Comparison of ENCODE assay signal across 1 cellular context in genomic region chr3:140941434-140942220, GRCh38.
TF ChIP-seq lines count a peak whose summit lies in the region.

Gene SLC25A36 (plus strand): TSS chr3:140941836. CDS start chr3:140942055, 219 bp downstream.

TF ChIP-seq in K562, 482 proteins besides CTCF, POLR2A, EP300 and RAD21 (continued from another document and continues in another):
- peak; percentile 61; the same call in 1 of the 2 replicates for TF ChIP-seq ETS1 (conservative IDR thresholded peaks at IDR 0.05; ENCODE audit: control insufficient read depth, low read depth, low read length)
- TF ChIP-seq THRA (IDR thresholded peaks at IDR 0.05), result no peak
- peak; percentile 94 for TF ChIP-seq FOXK1 (CRISPR knock-in tag; IDR thresholded peaks at IDR 0.05; ENCODE audit: borderline replicate concordance)
- no peak for TF ChIP-seq ZNF133 (CRISPR knock-in tag; IDR thresholded peaks at IDR 0.05)
- peak; percentile 88 for TF ChIP-seq EP400 (IDR thresholded peaks at IDR 0.05)
- no peak for TF ChIP-seq HDAC6 (IDR thresholded peaks at IDR 0.05; ENCODE audit: low read depth, low read length)
- no peak for TF ChIP-seq ZNF384 (IDR thresholded peaks at IDR 0.05; ENCODE audit: low read depth, low read length)
- TF ChIP-seq ATF1 (CRISPR knock-in tag; IDR thresholded peaks at IDR 0.05), result peak; percentile 89
- peak; percentile 100 for TF ChIP-seq ATF1 (tag; IDR thresholded peaks at IDR 0.05)
- no peak for TF ChIP-seq CEBPZ (IDR thresholded peaks at IDR 0.05; ENCODE audit: borderline replicate concordance, low read depth, low read length)
- TF ChIP-seq MAX (CRISPR knock-in tag; IDR thresholded peaks at IDR 0.05), result peak; percentile 100
- TF ChIP-seq ZNF408 (CRISPR knock-in tag; IDR thresholded peaks at IDR 0.05; ENCODE audit: low read depth), result no peak
- TF ChIP-seq ESRRB (CRISPR knock-in tag; IDR thresholded peaks at IDR 0.05; ENCODE audit: borderline replicate concordance), result no peak
- no peak for TF ChIP-seq MTF1 (CRISPR knock-in tag; IDR thresholded peaks at IDR 0.05; ENCODE audit: borderline replicate concordance)
- TF ChIP-seq ADNP (tag; IDR thresholded peaks at IDR 0.05), result no peak
- peak; percentile 13 for TF ChIP-seq PCBP1 (IDR thresholded peaks at IDR 0.05; ENCODE audit: low read depth, low read length, poor library complexity, severe bottlenecking)
- no peak for TF ChIP-seq MTA2 (IDR thresholded peaks at IDR 0.05; ENCODE audit: low read depth)
- peak; percentile 70 for TF ChIP-seq TAF9B (IDR thresholded peaks at IDR 0.05; ENCODE audit: partially characterized antibody)
- TF ChIP-seq SMAD2 (IDR thresholded peaks at IDR 0.05; ENCODE audit: low read depth, low read length), result no peak
- no peak for TF ChIP-seq SRSF7 (optimal IDR thresholded peaks at IDR 0.05; ENCODE audit: low read depth, low read length)
- no peak for TF ChIP-seq NFIX (CRISPR knock-in tag; IDR thresholded peaks at IDR 0.05; ENCODE audit: low read depth)
- peak; percentile 86 for TF ChIP-seq EGR1 (conservative IDR thresholded peaks at IDR 0.05)
- no peak for TF ChIP-seq PATZ1 (CRISPR knock-in tag; IDR thresholded peaks at IDR 0.05; ENCODE audit: borderline replicate concordance)
- TF ChIP-seq GTF2F1 (IDR thresholded peaks at IDR 0.05; ENCODE audit: low read depth, low read length), result peak; percentile 69; the same call in 1 of the 2 replicates
- no peak for TF ChIP-seq MCM5 (IDR thresholded peaks at IDR 0.05; ENCODE audit: low read depth)
- no peak for TF ChIP-seq ZNF75A (CRISPR knock-in tag; IDR thresholded peaks at IDR 0.05)
- 0 out of 2 replicates have a peak, but pooled peaks have one; percentile 39 for TF ChIP-seq ETV5 (CRISPR knock-in tag; IDR thresholded peaks at IDR 0.05; ENCODE audit: low read depth)
- peak; percentile 86 to 92; a peak in 2 of 4 replicates for TF ChIP-seq MLX (CRISPR knock-in tag; conservative IDR thresholded peaks at IDR 0.05)
- TF ChIP-seq FOXO4 (CRISPR knock-in tag; IDR thresholded peaks at IDR 0.05), result no peak
- TF ChIP-seq U2AF1 (optimal IDR thresholded peaks at IDR 0.05; ENCODE audit: low read depth, low read length), result no peak
- no peak for TF ChIP-seq LARP7 (IDR thresholded peaks at IDR 0.05)
- TF ChIP-seq CBX1 (IDR thresholded peaks at IDR 0.05; ENCODE audit: low read depth), result 0 out of 2 replicates have a peak, but pooled peaks have one; percentile 18
- no peak for TF ChIP-seq DEAF1 (CRISPR knock-in tag; IDR thresholded peaks at IDR 0.05)
- no peak for TF ChIP-seq MBD1 (CRISPR knock-in tag; IDR thresholded peaks at IDR 0.05)
- no peak for TF ChIP-seq ZNF551 (CRISPR knock-in tag; IDR thresholded peaks at IDR 0.05)
- TF ChIP-seq ZNF263 (CRISPR knock-in tag; IDR thresholded peaks at IDR 0.05; ENCODE audit: borderline replicate concordance), result peak; percentile 63
- TF ChIP-seq E2F4 (CRISPR knock-in tag; IDR thresholded peaks at IDR 0.05; ENCODE audit: low read depth), result no peak; the same call in 1 of the 2 replicates
- TF ChIP-seq ZNF347 (CRISPR knock-in tag; IDR thresholded peaks at IDR 0.05; ENCODE audit: low read depth), result no peak
- TF ChIP-seq ZBTB43 (CRISPR knock-in tag; IDR thresholded peaks at IDR 0.05), result no peak
- TF ChIP-seq ZNF586 (CRISPR knock-in tag; conservative IDR thresholded peaks at IDR 0.05), result no peak
- no peak for TF ChIP-seq NCOA6 (IDR thresholded peaks at IDR 0.05)
